In the genomic region with DNA sequence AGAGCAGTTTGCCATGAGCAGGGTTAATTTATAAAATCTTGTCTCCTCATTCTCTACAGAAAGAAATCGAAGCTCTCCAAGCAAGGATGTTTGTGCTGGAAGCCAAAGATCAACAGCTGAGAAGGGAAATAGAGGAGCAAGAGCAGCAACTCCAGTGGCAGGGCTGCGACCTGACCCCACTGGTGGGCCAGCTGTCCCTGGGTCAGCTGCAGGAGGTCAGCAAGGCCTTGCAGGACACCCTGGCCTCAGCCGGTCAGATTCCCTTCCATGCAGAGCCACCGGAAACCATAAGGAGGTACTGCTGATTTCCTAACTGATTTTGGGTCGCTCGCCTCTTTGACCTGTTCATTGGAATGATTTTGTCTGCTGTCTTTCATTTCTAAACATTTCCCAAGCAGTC, we compare ENCODE assay signal across 8 cellular contexts.
"Had no signal": no experiment of that assay in that cellular context is flagged by ENCODE, and none has a peak within 500 bp of the region (broad histone marks: within the 10 kb centered on the region; RNA-seq: fewer than 3 reads in every experiment).

No MANE protein-coding gene starts in this region.

- H3K9me3 Mint-ChIP-seq: H9, IgD-negative memory B cell had no signal

- DNase-seq: GM23248, GOT3, H9, HCEC 1CT, KBM-7 had no signal

- H2AFZ ChIP-seq: GM23248 had no signal

- FAIRE-seq: HTR-8/SVneo had no signal

- H3K4me3 Mint-ChIP-seq: H9, IgD-negative memory B cell had no signal

- H3K4me2 ChIP-seq: KMS-11 had no signal

- H3K4me3 ChIP-seq: GM23248 had no signal

- H3K4me1 Mint-ChIP-seq: IgD-negative memory B cell had no signal

- H3K27me3 Mint-ChIP-seq: IgD-negative memory B cell had no signal

- H3K27ac ChIP-seq: GM23248, KMS-11 had no signal

- H3K9ac ChIP-seq: GM23248, KMS-11 had no signal

- H3K27ac Mint-ChIP-seq: H9, IgD-negative memory B cell had no signal
